In genomic region chr16:80954985-80955384, GRCh38 we compare ENCODE assay signal across 1 cellular context.
TF ChIP-seq lines count a peak whose summit lies in the region.

No MANE protein-coding gene starts in this region.

TF ChIP-seq in H1, 55 proteins besides CTCF, POLR2A, EP300 and RAD21:
- no peak for TF ChIP-seq RBBP5 (IDR thresholded peaks at IDR 0.05; ENCODE audit: borderline replicate concordance, low read depth, low read length)
- no peak for TF ChIP-seq TCF12 (IDR thresholded peaks at IDR 0.05; ENCODE audit: low read depth, low read length)
- TF ChIP-seq ASH2L (IDR thresholded peaks at IDR 0.05; ENCODE audit: low read length), result no peak
- no peak for TF ChIP-seq YY1 (IDR thresholded peaks at IDR 0.05; ENCODE audit: low read depth, low read length)
- TF ChIP-seq CBX5 (IDR thresholded peaks at IDR 0.05; ENCODE audit: low read depth, low read length), result no peak
- no peak for TF ChIP-seq NANOG (IDR thresholded peaks at IDR 0.05; ENCODE audit: insufficient read depth, low read depth, low read length, poor library complexity, severe bottlenecking)
- TF ChIP-seq CEBPB (IDR thresholded peaks at IDR 0.05; ENCODE audit: low read depth, low read length), result no peak
- TF ChIP-seq ZNF274 (IDR thresholded peaks at IDR 0.05; ENCODE audit: borderline replicate concordance, extremely low read depth, low read length), result no peak
- no peak for TF ChIP-seq PHF8 (conservative IDR thresholded peaks at IDR 0.05; ENCODE audit: low read depth, low read length)
TF ChIP-seq in H1: peak in this region for 0.
